Comparison of ENCODE assay signal across 22 cellular contexts in the genomic region with DNA sequence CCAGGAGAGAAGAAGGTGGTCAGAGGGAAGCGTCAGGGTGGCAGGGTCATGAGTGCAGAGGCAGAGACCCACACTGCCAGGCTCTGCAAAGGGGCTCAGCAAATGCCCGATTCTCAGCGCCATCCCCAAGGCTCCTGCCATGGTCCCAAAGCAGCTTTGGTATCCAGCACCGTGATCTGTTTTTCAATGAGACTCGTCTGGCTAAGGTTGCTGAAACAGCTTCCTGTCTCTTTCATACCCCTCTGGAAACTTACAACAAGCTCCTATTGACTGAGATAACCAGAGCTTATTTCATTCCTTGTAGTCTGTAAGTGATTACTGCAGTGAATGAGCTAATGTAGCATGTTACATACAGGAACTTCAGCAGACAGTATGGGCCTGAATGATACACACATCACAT.
"Had no signal": no experiment of that assay in that cellular context is flagged by ENCODE, and none has a peak within 500 bp of the region (broad histone marks: within the 10 kb centered on the region; RNA-seq: fewer than 3 reads in every experiment).

No MANE protein-coding gene starts in this region.

- H3K27me3 ChIP-seq: brain microvascular endothelial cell, spleen, tibial nerve had no signal

- H3K4me1 Mint-ChIP-seq: activated naive CD8-positive, alpha-beta T cell treated with anti-CD3 and anti-CD28 coated beads, Interleukin-2, amount 50 U/mL, for 24 hours; central memory CD8-positive, alpha-beta T cell had no signal

- H3K9me3 ChIP-seq: spleen, tibial nerve had no signal

- H3K9me3 Mint-ChIP-seq: activated T-helper 1 cell treated with anti-CD3 and anti-CD28 coated beads, Interleukin-12 subunit alpha, Interleukin-12 subunit beta, Interleukin-2, Interleukin-4 antibody, amounts not matched to agents 30 ng/mL and 10 ng/mL and 1 ng/mL, durations not matched to agents 14 hours and 24 hours and 36 hours; nephron had no signal

- H3K4me3 Mint-ChIP-seq: activated CD8-positive, alpha-beta T cell treated with anti-CD3 and anti-CD28 coated beads, Interleukin-2, amount 10 ng/mL, durations not matched to agents 7 days and 5 days; activated naive CD8-positive, alpha-beta T cell treated with anti-CD3 and anti-CD28 coated beads, Interleukin-2, amount 50 U/mL, for 24 hours; activated T-helper 1 cell treated with anti-CD3 and anti-CD28 coated beads, Interleukin-12 subunit alpha, Interleukin-12 subunit beta, Interleukin-2, Interleukin-4 antibody, amounts not matched to agents 30 ng/mL and 10 ng/mL and 1 ng/mL, durations not matched to agents 14 hours and 24 hours and 36 hours; central memory CD8-positive, alpha-beta T cell; nephron had no signal

- H3K4me3 ChIP-seq: coronary artery, lung, spleen, tibial nerve had no signal

- DNase-seq: activated CD4-positive, alpha-beta T cell treated with anti-CD3 and anti-CD28 coated beads for 1 hour; activated CD4-positive, alpha-beta T cell treated with anti-CD3 and anti-CD28 coated beads, Interleukin-2, amount 50 U/mL, for 1 hour; activated CD8-positive, alpha-beta T cell treated with anti-CD3 and anti-CD28 coated beads, Interleukin-2, amount 10 ng/mL, durations not matched to agents 7 days and 5 days; activated gamma-delta T cell; activated naive CD4-positive, alpha-beta T cell treated with anti-CD3 and anti-CD28 coated beads, Interleukin-2, amount 50 U/mL, for 16 hours; activated naive CD8-positive, alpha-beta T cell treated with anti-CD3 and anti-CD28 coated beads, Interleukin-2, amount 50 U/mL, for 24 hours; brain microvascular endothelial cell; kidney; occipital lobe; spleen; stimulated activated CD4-positive, alpha-beta T cell treated with anti-CD3 and anti-CD28 coated beads, Interleukin-4, amount 100 ng/mL, for 1 hour; stimulated activated naive CD8-positive, alpha-beta T cell treated with anti-CD3 and anti-CD28 coated beads, Interleukin-15, Interleukin-2, amounts not matched to agents 100 U/mL and 50 U/mL, for 24 hours; T-helper 9 cell had no signal

- H3K27ac Mint-ChIP-seq: activated CD8-positive, alpha-beta T cell treated with anti-CD3 and anti-CD28 coated beads, Interleukin-2, amount 10 ng/mL, durations not matched to agents 7 days and 5 days; activated naive CD8-positive, alpha-beta T cell treated with anti-CD3 and anti-CD28 coated beads, Interleukin-2, amount 50 U/mL, for 24 hours; activated T-helper 1 cell treated with anti-CD3 and anti-CD28 coated beads, Interleukin-12 subunit alpha, Interleukin-12 subunit beta, Interleukin-2, Interleukin-4 antibody, amounts not matched to agents 30 ng/mL and 10 ng/mL and 1 ng/mL, durations not matched to agents 14 hours and 24 hours and 36 hours; nephron; progenitor cell of endocrine pancreas had no signal

- H3K36me3 ChIP-seq: brain microvascular endothelial cell, spleen, tibial nerve had no signal

- H3K27me3 Mint-ChIP-seq: activated naive CD8-positive, alpha-beta T cell treated with anti-CD3 and anti-CD28 coated beads, Interleukin-2, amount 50 U/mL, for 24 hours; central memory CD8-positive, alpha-beta T cell; progenitor cell of endocrine pancreas had no signal

- H3K27ac ChIP-seq: brain microvascular endothelial cell, coronary artery, epithelial cell of prostate, spleen, tibial nerve had no signal

- H3K4me1 ChIP-seq: spleen had no signal

- ATAC-seq: activated CD8-positive, alpha-beta T cell treated with anti-CD3 and anti-CD28 coated beads, Interleukin-2, amount 10 ng/mL, durations not matched to agents 7 days and 5 days; activated naive CD8-positive, alpha-beta T cell treated with anti-CD3 and anti-CD28 coated beads, Interleukin-2, amount 50 U/mL, for 24 hours; left lobe of liver; stimulated activated naive CD8-positive, alpha-beta T cell treated with anti-CD3 and anti-CD28 coated beads, Interleukin-15, Interleukin-2, amounts not matched to agents 100 U/mL and 50 U/mL, for 24 hours had no signal
